ENCODE assay signal across 7 cellular contexts in the genomic region with DNA sequence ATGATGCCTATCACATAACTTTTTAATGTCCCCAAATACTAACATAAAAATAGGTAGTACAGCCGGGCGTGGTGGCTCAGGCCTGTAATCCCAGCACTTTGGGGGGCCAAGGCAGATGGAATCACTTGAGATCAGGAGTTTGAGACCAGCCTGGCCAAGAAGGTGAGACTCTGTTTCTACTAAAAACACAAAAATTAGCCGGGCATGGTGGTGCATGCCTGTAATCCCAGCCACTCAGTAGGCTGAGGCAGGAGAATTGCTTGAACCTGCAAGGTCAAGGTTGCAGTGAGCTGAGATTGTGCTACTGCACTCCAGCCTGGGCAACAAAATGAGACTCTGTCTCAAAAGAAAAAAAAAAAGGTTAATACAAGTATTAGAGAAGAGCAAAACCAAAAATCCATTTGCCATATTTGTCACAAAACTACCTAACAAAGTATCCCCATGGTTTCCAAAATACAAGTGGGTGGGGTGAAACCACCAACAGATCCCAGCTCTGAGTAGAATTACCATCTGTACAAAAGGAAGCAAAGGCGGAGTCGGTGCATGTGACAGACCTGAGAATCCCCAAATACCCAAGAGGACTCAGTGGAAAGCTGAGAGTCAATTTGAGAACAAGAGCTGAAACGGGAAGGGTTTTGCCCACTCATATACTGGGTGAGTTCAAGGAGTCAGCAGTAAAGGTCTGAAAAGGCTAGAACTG.
DNase-seq lines count a peak whose midpoint lies in the region; ATAC-seq and FAIRE-seq lines count a peak whose summit lies in the region.

No MANE protein-coding gene starts in this region.

- DNase-seq in activated T-helper 1 cell treated with anti-CD3 and anti-CD28 coated beads, Interleukin-12 subunit alpha, Interleukin-12 subunit beta, Interleukin-2, Interleukin-4 antibody, amounts not matched to agents 30 ng/mL and 10 ng/mL and 1 ng/mL, durations not matched to agents 14 hours and 24 hours and 36 hours (ENCODE audit: low spot score) = peak; percentile 53
- DNase-seq in stimulated activated CD4-positive, alpha-beta T cell treated with anti-CD3 and anti-CD28 coated beads, TNF-alpha, amount 100 ng/mL, for 24 hours (ENCODE audit: low read depth in 3 of 3) = peak; percentile 8 to 59 (median 43)
- no peak for DNase-seq in NCI-H526 (lab: John Stamatoyannopoulos, UW)
- no peak for DNase-seq in mucosa of gallbladder (ENCODE audit: low spot score)
- no peak for DNase-seq in HTR-8/SVneo (ENCODE audit: insufficient read length, low spot score)

- peaks cover 5% of the 10 kb centered on the region for H3K27me3 Mint-ChIP-seq in activated T-helper 1 cell treated with anti-CD3 and anti-CD28 coated beads, Interleukin-12 subunit alpha, Interleukin-12 subunit beta, Interleukin-2, Interleukin-4 antibody, amounts not matched to agents 30 ng/mL and 10 ng/mL and 1 ng/mL, durations not matched to agents 14 hours and 24 hours and 36 hours (ENCODE audit: insufficient read depth)

- peak overlapping the region; percentile 99 for H3K27ac Mint-ChIP-seq in activated T-helper 1 cell treated with anti-CD3 and anti-CD28 coated beads, Interleukin-12 subunit alpha, Interleukin-12 subunit beta, Interleukin-2, Interleukin-4 antibody, amounts not matched to agents 30 ng/mL and 10 ng/mL and 1 ng/mL, durations not matched to agents 14 hours and 24 hours and 36 hours

- FAIRE-seq in HTR-8/SVneo (lab: Jason Lieb, UNC) = no peak

- intact Hi-C loops in activated T-helper 1 cell treated with anti-CD3 and anti-CD28 coated beads, Interleukin-12 subunit alpha, Interleukin-12 subunit beta, Interleukin-2, Interleukin-4 antibody, amounts not matched to agents 30 ng/mL and 10 ng/mL and 1 ng/mL, durations not matched to agents 14 hours and 24 hours and 36 hours (cut with micrococcal nuclease) = loop anchor here (1.0 kb wide), 11 partner anchors 9 to 514 kb away; no protein-coding TSS in a partner anchor

- H3K9me3 Mint-ChIP-seq in activated T-helper 1 cell treated with anti-CD3 and anti-CD28 coated beads, Interleukin-12 subunit alpha, Interleukin-12 subunit beta, Interleukin-2, Interleukin-4 antibody, amounts not matched to agents 30 ng/mL and 10 ng/mL and 1 ng/mL, durations not matched to agents 14 hours and 24 hours and 36 hours = peaks cover 23% of the 10 kb centered on the region

- peak; percentile 29 for ATAC-seq in GM19395 (IDR thresholded peaks at IDR 0.05; ENCODE audit: unreplicated experiment)
- peak; percentile 26 for ATAC-seq in HG02981 (IDR thresholded peaks at IDR 0.05; ENCODE audit: unreplicated experiment)

- H3K4me1 Mint-ChIP-seq in activated T-helper 1 cell treated with anti-CD3 and anti-CD28 coated beads, Interleukin-12 subunit alpha, Interleukin-12 subunit beta, Interleukin-2, Interleukin-4 antibody, amounts not matched to agents 30 ng/mL and 10 ng/mL and 1 ng/mL, durations not matched to agents 14 hours and 24 hours and 36 hours (ENCODE audit: low read depth) = peaks cover 94% of the 10 kb centered on the region

- H3K4me3 Mint-ChIP-seq in activated T-helper 1 cell treated with anti-CD3 and anti-CD28 coated beads, Interleukin-12 subunit alpha, Interleukin-12 subunit beta, Interleukin-2, Interleukin-4 antibody, amounts not matched to agents 30 ng/mL and 10 ng/mL and 1 ng/mL, durations not matched to agents 14 hours and 24 hours and 36 hours = peak overlapping the region; percentile 58

- peaks cover 22% of the 10 kb centered on the region for H3K36me3 Mint-ChIP-seq in activated T-helper 1 cell treated with anti-CD3 and anti-CD28 coated beads, Interleukin-12 subunit alpha, Interleukin-12 subunit beta, Interleukin-2, Interleukin-4 antibody, amounts not matched to agents 30 ng/mL and 10 ng/mL and 1 ng/mL, durations not matched to agents 14 hours and 24 hours and 36 hours (ENCODE audit: low read depth)

Comparison
In these comparisons a context has a peak if more than half of its experiments do, and no peak if none do; other contexts are left out.
1. DNase-seq: peak in activated T-helper 1 cell treated with anti-CD3 and anti-CD28 coated beads, Interleukin-12 subunit alpha, Interleukin-12 subunit beta, Interleukin-2, Interleukin-4 antibody, amounts not matched to agents 30 ng/mL and 10 ng/mL and 1 ng/mL, durations not matched to agents 14 hours and 24 hours and 36 hours (single experiment) and stimulated activated CD4-positive, alpha-beta T cell treated with anti-CD3 and anti-CD28 coated beads, TNF-alpha, amount 100 ng/mL, for 24 hours (3 of 3); none in NCI-H526 (0 of 2), mucosa of gallbladder (single experiment) and HTR-8/SVneo (single experiment).